In the genomic region with DNA sequence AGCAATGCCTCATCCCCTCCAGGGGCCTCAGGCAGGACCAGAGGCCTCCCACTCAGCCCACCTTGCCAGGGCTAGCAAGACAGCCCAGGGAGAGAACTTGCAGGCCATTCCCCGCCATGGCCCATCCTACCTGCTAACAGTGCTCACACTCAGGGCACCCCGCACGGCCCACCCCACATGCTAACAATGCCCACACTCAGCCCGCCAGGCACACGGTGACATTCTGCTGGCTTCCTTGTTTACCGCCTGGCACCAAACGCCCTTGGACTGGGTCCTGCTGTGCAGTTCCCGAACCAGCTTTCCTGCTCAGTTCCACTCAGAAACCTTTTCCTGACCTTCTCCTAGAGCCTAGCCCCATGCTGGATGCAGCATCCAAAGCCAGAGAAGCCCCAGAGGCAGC, we compare ENCODE assay signal across 31 cellular contexts.
"Had no signal": no experiment of that assay in that cellular context is flagged by ENCODE, and none has a peak within 500 bp of the region (broad histone marks: within the 10 kb centered on the region; RNA-seq: fewer than 3 reads in every experiment).

No MANE protein-coding gene starts in this region.

- H3K27me3 ChIP-seq: cardiac muscle cell, Peyer's patch had no signal

- H3K9ac ChIP-seq: KMS-11, SK-N-SH had no signal

- H3K36me3 ChIP-seq: brain microvascular endothelial cell, cardiac muscle cell, Peyer's patch, SJSA1, WERI-Rb-1 had no signal

- H3K4me3 ChIP-seq: cardiac muscle cell, Peyer's patch, SJSA1 had no signal

- H3K4me3 Mint-ChIP-seq: activated CD4-positive, alpha-beta memory T cell treated with anti-CD3 and anti-CD28 coated beads, Interleukin-2, amount 10 ng/mL, durations not matched to agents 7 days and 5 days; activated CD8-positive, alpha-beta memory T cell treated with anti-CD3 and anti-CD28 coated beads, Interleukin-2, amount 10 ng/mL, durations not matched to agents 7 days and 5 days; activated naive CD4-positive, alpha-beta T cell treated with anti-CD3 and anti-CD28 coated beads, Interleukin-2, amount 10 ng/mL, durations not matched to agents 7 days and 5 days; activated naive CD8-positive, alpha-beta T cell; activated naive CD8-positive, alpha-beta T cell treated with anti-CD3 and anti-CD28 coated beads, Interleukin-2, amount 50 U/mL, for 24 hours; central memory CD8-positive, alpha-beta T cell; T-helper 1 cell treated with Interleukin-12 subunit alpha and Interleukin-12 subunit beta and Interleukin-4 antibody, amounts not matched to agents 30 μg/mL and 1 μg/mL, for 36 hours; T-helper 2 cell treated with Interferon-gamma antibody and Interleukin-4, amounts not matched to agents 5 μg/mL and 100 μg/mL, for 36 hours had no signal

- H3K4me1 ChIP-seq: Peyer's patch, SJSA1 had no signal

- ATAC-seq: activated CD8-positive, alpha-beta memory T cell treated with anti-CD3 and anti-CD28 coated beads, Interleukin-2, amount 10 ng/mL, durations not matched to agents 7 days and 5 days; activated naive CD8-positive, alpha-beta T cell treated with anti-CD3 and anti-CD28 coated beads, Interleukin-2, amount 50 U/mL, for 24 hours; PC-3 had no signal

- H3K9me3 Mint-ChIP-seq: activated CD4-positive, alpha-beta memory T cell treated with anti-CD3 and anti-CD28 coated beads, Interleukin-2, amount 10 ng/mL, durations not matched to agents 7 days and 5 days; activated naive CD4-positive, alpha-beta T cell treated with anti-CD3 and anti-CD28 coated beads, Interleukin-2, amount 10 ng/mL, durations not matched to agents 7 days and 5 days; activated naive CD8-positive, alpha-beta T cell treated with anti-CD3 and anti-CD28 coated beads, Interleukin-2, amount 50 U/mL, for 24 hours; central memory CD8-positive, alpha-beta T cell; T-helper 1 cell treated with Interleukin-12 subunit alpha and Interleukin-12 subunit beta and Interleukin-4 antibody, amounts not matched to agents 30 μg/mL and 1 μg/mL, for 36 hours; T-helper 2 cell treated with Interferon-gamma antibody and Interleukin-4, amounts not matched to agents 5 μg/mL and 100 μg/mL, for 36 hours had no signal

- H3K4me2 ChIP-seq: KMS-11, SK-N-SH had no signal

- H3K36me3 Mint-ChIP-seq: activated CD8-positive, alpha-beta memory T cell treated with anti-CD3 and anti-CD28 coated beads, Interleukin-2, amount 10 ng/mL, durations not matched to agents 7 days and 5 days; activated naive CD4-positive, alpha-beta T cell treated with anti-CD3 and anti-CD28 coated beads, Interleukin-2, amount 10 ng/mL, durations not matched to agents 7 days and 5 days; activated naive CD8-positive, alpha-beta T cell had no signal

- H3K9me3 ChIP-seq: Peyer's patch, SJSA1, SK-N-SH had no signal

- H3K4me1 Mint-ChIP-seq: activated CD4-positive, alpha-beta memory T cell treated with anti-CD3 and anti-CD28 coated beads, Interleukin-2, amount 10 ng/mL, durations not matched to agents 7 days and 5 days; activated CD8-positive, alpha-beta memory T cell treated with anti-CD3 and anti-CD28 coated beads, Interleukin-2, amount 10 ng/mL, durations not matched to agents 7 days and 5 days; activated naive CD4-positive, alpha-beta T cell treated with anti-CD3 and anti-CD28 coated beads, Interleukin-2, amount 10 ng/mL, durations not matched to agents 7 days and 5 days; activated naive CD8-positive, alpha-beta T cell treated with anti-CD3 and anti-CD28 coated beads, Interleukin-2, amount 50 U/mL, for 24 hours; central memory CD8-positive, alpha-beta T cell had no signal

- H3K27ac ChIP-seq: brain microvascular endothelial cell, cardiac muscle cell, KMS-11, Peyer's patch, SJSA1, WERI-Rb-1 had no signal

- DNase-seq: activated CD4-positive, alpha-beta memory T cell treated with anti-CD3 and anti-CD28 coated beads, Interleukin-2, amount 10 ng/mL, durations not matched to agents 7 days and 5 days; activated CD4-positive, alpha-beta T cell treated with anti-CD3 and anti-CD28 coated beads for 1 hour; activated CD4-positive, alpha-beta T cell treated with anti-CD3 and anti-CD28 coated beads for 48 hours; activated CD4-positive, CD25-positive, alpha-beta regulatory T cell; activated CD8-positive, alpha-beta memory T cell treated with anti-CD3 and anti-CD28 coated beads for 24 hours; activated CD8-positive, alpha-beta memory T cell treated with anti-CD3 and anti-CD28 coated beads, Interleukin-2, amount 10 ng/mL, durations not matched to agents 7 days and 5 days; activated CD8-positive, alpha-beta memory T cell treated with anti-CD3 and anti-CD28 coated beads, Interleukin-2, amount 50 U/mL, for 48 hours; activated effector memory CD4-positive, alpha-beta T cell treated with Interleukin-2 at 50 U/mL for 16 hours; activated naive CD4-positive, alpha-beta T cell treated with anti-CD3 and anti-CD28 coated beads, Interleukin-2, amount 10 ng/mL, durations not matched to agents 7 days and 5 days; activated naive CD8-positive, alpha-beta T cell treated with anti-CD3 and anti-CD28 coated beads, Interleukin-2, amount 50 U/mL, for 24 hours; activated T-cell treated with anti-CD3 and anti-CD28 coated beads, Interleukin-2, amount 50 U/mL, for 48 hours; brain microvascular endothelial cell; NCI-H1105; NCI-H1436; NCI-H1694; NCI-H2029; NCI-H345; NCI-H524 treated with DMSO at 0.1 percent for 48 hours; PC-3; Peyer's patch; RPMI8226; SHP77 treated with DMSO at 0.1 percent for 48 hours; SK-N-SH; WERI-Rb-1 had no signal

- H3K27ac Mint-ChIP-seq: activated CD4-positive, alpha-beta memory T cell treated with anti-CD3 and anti-CD28 coated beads, Interleukin-2, amount 10 ng/mL, durations not matched to agents 7 days and 5 days; activated CD8-positive, alpha-beta memory T cell treated with anti-CD3 and anti-CD28 coated beads, Interleukin-2, amount 10 ng/mL, durations not matched to agents 7 days and 5 days; activated naive CD4-positive, alpha-beta T cell treated with anti-CD3 and anti-CD28 coated beads, Interleukin-2, amount 10 ng/mL, durations not matched to agents 7 days and 5 days; activated naive CD8-positive, alpha-beta T cell; activated naive CD8-positive, alpha-beta T cell treated with anti-CD3 and anti-CD28 coated beads, Interleukin-2, amount 50 U/mL, for 24 hours; T-helper 1 cell treated with Interleukin-12 subunit alpha and Interleukin-12 subunit beta and Interleukin-4 antibody, amounts not matched to agents 30 μg/mL and 1 μg/mL, for 36 hours; T-helper 2 cell treated with Interferon-gamma antibody and Interleukin-4, amounts not matched to agents 5 μg/mL and 100 μg/mL, for 36 hours had no signal
